In genomic region chr15:42495361-42496212, GRCh38 we compare ENCODE assay signal across 8 cellular contexts. TPM values are rescaled to one million over a fixed set of nuclear protein-coding genes. Genes with fewer than 3 reads are reported as not detected.
DNase-seq lines count a peak whose midpoint lies in the region; ATAC-seq and TF ChIP-seq lines count a peak whose summit lies in the region.

Gene SNAP23 (plus strand): TSS chr15:42495634. CDS start chr15:42511847, 16,213 bp downstream.

- CTCF ChIA-PET in activated naive CD4-positive, alpha-beta T cell treated with anti-CD3 and anti-CD28 coated beads, Interleukin-2, amount 10 ng/mL, durations not matched to agents 7 days and 5 days (lab: Charles Lee) = interaction anchor here (0.7 to 1.5 kb wide), 2 partner anchors 10 to 97 kb away, joined by 4 read pairs; no protein-coding TSS in a partner anchor

- H3K27me3 ChIP-seq in gastroesophageal sphincter = no peaks in the 10 kb centered on the region
- no peaks in the 10 kb centered on the region for H3K27me3 ChIP-seq in neutrophil

- peak within 1 kb of the TSS; percentile 93 for H3K4me3 Mint-ChIP-seq in activated naive CD4-positive, alpha-beta T cell treated with anti-CD3 and anti-CD28 coated beads, Interleukin-2, amount 10 ng/mL, durations not matched to agents 7 days and 5 days

- H3K36me3 Mint-ChIP-seq in activated naive CD4-positive, alpha-beta T cell treated with anti-CD3 and anti-CD28 coated beads, Interleukin-2, amount 10 ng/mL, durations not matched to agents 7 days and 5 days = peaks cover 17% of the 10 kb centered on the region

- H3K36me3 ChIP-seq in SK-N-MC (ENCODE audit: insufficient read depth, low read length) (no peaks in the 10 kb centered on the region), gastroesophageal sphincter (no peaks in the 10 kb centered on the region), neutrophil (peaks cover 5% of the 10 kb centered on the region)

- no peak for TF ChIP-seq EP300 in gastroesophageal sphincter (IDR thresholded peaks at IDR 0.05)

- no peaks in the 10 kb centered on the region for H3K9me3 ChIP-seq in SK-N-MC (ENCODE audit: low read depth, low read length)
- H3K9me3 ChIP-seq in gastroesophageal sphincter = no peaks in the 10 kb centered on the region
- H3K9me3 ChIP-seq in neutrophil = no peaks in the 10 kb centered on the region

- no peaks in the 10 kb centered on the region for H3K9me3 Mint-ChIP-seq in activated naive CD4-positive, alpha-beta T cell treated with anti-CD3 and anti-CD28 coated beads, Interleukin-2, amount 10 ng/mL, durations not matched to agents 7 days and 5 days

- H3K27me3 Mint-ChIP-seq in activated naive CD4-positive, alpha-beta T cell treated with anti-CD3 and anti-CD28 coated beads, Interleukin-2, amount 10 ng/mL, durations not matched to agents 7 days and 5 days = no peaks in the 10 kb centered on the region

- H3K4me1 Mint-ChIP-seq in activated naive CD4-positive, alpha-beta T cell treated with anti-CD3 and anti-CD28 coated beads, Interleukin-2, amount 10 ng/mL, durations not matched to agents 7 days and 5 days = peaks cover 60% of the 10 kb centered on the region

- TF ChIP-seq POLR2A in gastroesophageal sphincter (IDR thresholded peaks at IDR 0.05) = peak; percentile 81 to 86

- H3K27ac ChIP-seq in SK-N-MC = peak within 1 kb of the TSS; percentile 88
- H3K27ac ChIP-seq in gastroesophageal sphincter = peak within 1 kb of the TSS; percentile 88 to 95 (median 90)
- peak within 1 kb of the TSS; percentile 92 for H3K27ac ChIP-seq in neutrophil

- peak within 1 kb of the TSS; percentile 90 for H3K27ac Mint-ChIP-seq in activated naive CD4-positive, alpha-beta T cell treated with anti-CD3 and anti-CD28 coated beads, Interleukin-2, amount 10 ng/mL, durations not matched to agents 7 days and 5 days

- H3K4me1 ChIP-seq in gastroesophageal sphincter (peaks cover 0 to 75% (median 16%) of the 10 kb centered on the region in 3 donors), neutrophil (ENCODE audit: control insufficient read depth in 1 of 2, insufficient read depth in 1 of 2, low read depth in 1 of 2, low read length in 1 of 2) (peaks cover 70 to 82% of the 10 kb centered on the region in 2 experiments)

- H3K4me3 ChIP-seq in HFF-Myc (replicated peaks; ENCODE audit: low read depth, low read length) (peak within 1 kb of the TSS; percentile 84), SK-N-MC (peak within 1 kb of the TSS; percentile 87), gastroesophageal sphincter (peak within 1 kb of the TSS; percentile 78 to 88), neutrophil (ENCODE audit: low read depth in 1 of 2, low read length in 1 of 2) (peak within 1 kb of the TSS; percentile 76 to 83)

- 0% methylated on average over 9 to 19 of the region's 43 CpGs for WGBS in gastroesophageal sphincter (ENCODE audit: low coverage in 1 of 2), 2 donors

- no peak for TF ChIP-seq CTCF in HFF-Myc (IDR thresholded peaks at IDR 0.05; ENCODE audit: low read depth, low read length, missing control alignments)
- peak in 1 of 4 experiments; percentile 17 for TF ChIP-seq CTCF in gastroesophageal sphincter (IDR thresholded peaks at IDR 0.05)
- no peak for TF ChIP-seq CTCF in neutrophil (IDR thresholded peaks at IDR 0.05)
- TF ChIP-seq CTCF in subcutaneous adipose tissue (IDR thresholded peaks at IDR 0.05; ENCODE audit: low read depth) = no peak

- ATAC-seq in gastroesophageal sphincter = peak; percentile 97

- peak; percentile 72 for DNase-seq in GDM1 (lab: John Stamatoyannopoulos, UW)
- peak; percentile 84 for DNase-seq in HFF-Myc (ENCODE audit: extremely low read depth, low read depth)
- peak; percentile 90 for DNase-seq in NAMALWA (ENCODE audit: low spot score)
- DNase-seq in SK-N-MC (ENCODE audit: low read depth, low spot score) = peak; percentile 65
- DNase-seq in activated naive CD4-positive, alpha-beta T cell treated with anti-CD3 and anti-CD28 coated beads, Interleukin-2, amount 10 ng/mL, durations not matched to agents 7 days and 5 days = peak; percentile 90

- H3K9ac ChIP-seq in SK-N-MC (ENCODE audit: insufficient read length) = peak within 1 kb of the TSS; percentile 86

RNA-seq across cellular contexts. Expression of gene SNAP23, which starts in this region (rescaled TPM):
- total RNA-seq in gastroesophageal sphincter (10 to 100 TPM; 50.0 to 71.8 (median 57.2) TPM), subcutaneous adipose tissue (10 to 100 TPM; 76.5 to 98.6 (median 97.2) TPM)

Comparison
In these comparisons a context has a peak if more than half of its experiments do, and no peak if none do; other contexts are left out.
1. Peak in every context shown above with its lines: DNase-seq, ATAC-seq, H3K4me3 ChIP-seq and H3K27ac ChIP-seq.